ENCODE assay signal across 9 cellular contexts in genomic region chr21:14591882-14592281, GRCh38. TPM values are rescaled to one million over a fixed set of nuclear protein-coding genes. Genes with fewer than 3 reads are reported as not detected.
DNase-seq lines count a peak whose midpoint lies in the region; ATAC-seq and TF ChIP-seq lines count a peak whose summit lies in the region.
"Had no signal": no experiment of that assay in that cellular context is flagged by ENCODE, and none has a peak within 500 bp of the region (broad histone marks: within the 10 kb centered on the region; RNA-seq: fewer than 3 reads in every experiment).

No MANE protein-coding gene starts in this region.

- DNase-seq in stimulated activated CD4-positive, alpha-beta T cell treated with anti-CD3 and anti-CD28 coated beads, Interleukin-4, amount 100 ng/mL, for 24 hours, result peak; percentile 15
- DNase-seq in stimulated activated CD4-positive, alpha-beta T cell treated with anti-CD3 and anti-CD28 coated beads, Interleukin-15, amount 100 ng/mL, for 24 hours, result no peak
- no peak for DNase-seq in activated T-helper 2 cell treated with anti-CD3 and anti-CD28 coated beads, Interferon-gamma antibody, Interleukin-2, Interleukin-4, amounts not matched to agents 10 μg/mL and 5 μg/mL and 100 μg/mL, durations not matched to agents 14 hours and 24 hours and 36 hours (ENCODE audit: low spot score)
- peak; percentile 74 for DNase-seq in left lobe of liver (ENCODE audit: low spot score)
- DNase-seq in suprapubic skin (ENCODE audit: low spot score in 2 of 2), result no peak
- DNase-seq in neural progenitor cell (ENCODE audit: low spot score), result no peak
- no peak for DNase-seq in stimulated activated CD4-positive, alpha-beta T cell treated with anti-CD3 and anti-CD28 coated beads, Interleukin-2, amount 100 ng/mL, for 48 hours

- H3K4me2 ChIP-seq in neural progenitor cell, result no peak overlapping the region

- H3F3A ChIP-seq in neural progenitor cell (ENCODE audit: low read depth), result no peaks in the 10 kb centered on the region

- H3K9me3 ChIP-seq in suprapubic skin (no peaks in the 10 kb centered on the region), neural progenitor cell (ENCODE audit: low read depth) (no peaks in the 10 kb centered on the region)

- H3K27me3 ChIP-seq in suprapubic skin (no peaks in the 10 kb centered on the region), neural progenitor cell (no peaks in the 10 kb centered on the region)

- no peaks in the 10 kb centered on the region for H3K4me1 ChIP-seq in suprapubic skin
- H3K4me1 ChIP-seq in neural progenitor cell, result no peaks in the 10 kb centered on the region

- TF ChIP-seq EP300 in suprapubic skin (IDR thresholded peaks at IDR 0.05), result no peak

- H3K27ac ChIP-seq in suprapubic skin, result no peak overlapping the region
- H3K27ac ChIP-seq in neural progenitor cell, result no peak overlapping the region

- H3K79me2 ChIP-seq in neural progenitor cell (ENCODE audit: low read depth), result no peaks in the 10 kb centered on the region

- H3K36me3 Mint-ChIP-seq in activated T-helper 2 cell treated with anti-CD3 and anti-CD28 coated beads, Interferon-gamma antibody, Interleukin-2, Interleukin-4, amounts not matched to agents 10 μg/mL and 5 μg/mL and 100 μg/mL, durations not matched to agents 14 hours and 24 hours and 36 hours (ENCODE audit: low read depth), result peaks cover 40% of the 10 kb centered on the region
- H3K36me3 Mint-ChIP-seq in neural progenitor cell, result no peaks in the 10 kb centered on the region

- ATAC-seq in left lobe of liver, result peak; percentile 97
- ATAC-seq in GM21528 (IDR thresholded peaks at IDR 0.05; ENCODE audit: low FRiP score, unreplicated experiment), result no peak

- H3K4me1 Mint-ChIP-seq in activated T-helper 2 cell treated with anti-CD3 and anti-CD28 coated beads, Interferon-gamma antibody, Interleukin-2, Interleukin-4, amounts not matched to agents 10 μg/mL and 5 μg/mL and 100 μg/mL, durations not matched to agents 14 hours and 24 hours and 36 hours (ENCODE audit: low read depth), result peaks cover 38% of the 10 kb centered on the region
- H3K4me1 Mint-ChIP-seq in neural progenitor cell, result no peaks in the 10 kb centered on the region

- no peaks in the 10 kb centered on the region for H4K20me1 ChIP-seq in neural progenitor cell (ENCODE audit: low read depth)

- no peaks in the 10 kb centered on the region for H3K27me3 Mint-ChIP-seq in activated T-helper 2 cell treated with anti-CD3 and anti-CD28 coated beads, Interferon-gamma antibody, Interleukin-2, Interleukin-4, amounts not matched to agents 10 μg/mL and 5 μg/mL and 100 μg/mL, durations not matched to agents 14 hours and 24 hours and 36 hours (ENCODE audit: low read depth)
- peaks cover 2% of the 10 kb centered on the region for H3K27me3 Mint-ChIP-seq in neural progenitor cell (ENCODE audit: insufficient read depth, low read depth)

- H3K4me3 ChIP-seq in suprapubic skin, result no peak overlapping the region
- H3K4me3 ChIP-seq in neural progenitor cell, result no peak overlapping the region

- H3K9ac ChIP-seq in neural progenitor cell, result no peak overlapping the region

- H3K9me3 Mint-ChIP-seq in activated T-helper 2 cell treated with anti-CD3 and anti-CD28 coated beads, Interferon-gamma antibody, Interleukin-2, Interleukin-4, amounts not matched to agents 10 μg/mL and 5 μg/mL and 100 μg/mL, durations not matched to agents 14 hours and 24 hours and 36 hours, result peaks cover 29% of the 10 kb centered on the region
- H3K9me3 Mint-ChIP-seq in neural progenitor cell, result no peaks in the 10 kb centered on the region

- intact Hi-C loops in activated T-helper 2 cell treated with anti-CD3 and anti-CD28 coated beads, Interferon-gamma antibody, Interleukin-2, Interleukin-4, amounts not matched to agents 10 μg/mL and 5 μg/mL and 100 μg/mL, durations not matched to agents 14 hours and 24 hours and 36 hours (cut with micrococcal nuclease), result loop anchor here (2.0 to 5.0 kb wide), 4 partner anchors 39 to 145 kb away; no protein-coding TSS in a partner anchor

- no peak overlapping the region for H3K4me3 Mint-ChIP-seq in activated T-helper 2 cell treated with anti-CD3 and anti-CD28 coated beads, Interferon-gamma antibody, Interleukin-2, Interleukin-4, amounts not matched to agents 10 μg/mL and 5 μg/mL and 100 μg/mL, durations not matched to agents 14 hours and 24 hours and 36 hours (ENCODE audit: low read depth)
- no peak overlapping the region for H3K4me3 Mint-ChIP-seq in neural progenitor cell
- H3K4me3 Mint-ChIP-seq: neural crest cell had no signal

- TF ChIP-seq CTCF in suprapubic skin (IDR thresholded peaks at IDR 0.05), result no peak
- TF ChIP-seq CTCF in neural progenitor cell (IDR thresholded peaks at IDR 0.05), result no peak

- H2AFZ ChIP-seq in neural progenitor cell (replicated peaks), result no peak overlapping the region

- no peaks in the 10 kb centered on the region for H3K36me3 ChIP-seq in suprapubic skin
- no peaks in the 10 kb centered on the region for H3K36me3 ChIP-seq in neural progenitor cell

- H3K27ac Mint-ChIP-seq in activated T-helper 2 cell treated with anti-CD3 and anti-CD28 coated beads, Interferon-gamma antibody, Interleukin-2, Interleukin-4, amounts not matched to agents 10 μg/mL and 5 μg/mL and 100 μg/mL, durations not matched to agents 14 hours and 24 hours and 36 hours, result peak overlapping the region; percentile 86
- H3K27ac Mint-ChIP-seq in neural progenitor cell, result no peak overlapping the region

- no peak for TF ChIP-seq POLR2A in suprapubic skin (IDR thresholded peaks at IDR 0.05)

- WGBS in suprapubic skin, result 90% methylated on average over 2 of the region's 2 CpGs

RNA-seq across cellular contexts. Expression of gene SAMSN1, which starts 45.8 kb away (rescaled TPM):
- 73.0 and 79.0 TPM in 2 replicates for total RNA-seq in activated T-helper 2 cell treated with anti-CD3 and anti-CD28 coated beads, Interferon-gamma antibody, Interleukin-2, Interleukin-4, amounts not matched to agents 10 μg/mL and 5 μg/mL and 100 μg/mL, durations not matched to agents 14 hours and 24 hours and 36 hours
- 1.6 TPM for total RNA-seq in left lobe of liver
- 1 to 10 TPM in 1 of 4 donors, under 1 TPM in 3; 0.80 to 1.9 (median 0.93) TPM for total RNA-seq in suprapubic skin
- total RNA-seq in neural progenitor cell (ENCODE audit: low replicate concordance), result 1.2 TPM in 1 of 2 replicates, not detected in the other
- total RNA-seq: neural crest cell had no signal

Comparison
In these comparisons a context has a peak if more than half of its experiments do, and no peak if none do; other contexts are left out.
1. DNase-seq: peak in stimulated activated CD4-positive, alpha-beta T cell treated with anti-CD3 and anti-CD28 coated beads, Interleukin-4, amount 100 ng/mL, for 24 hours (single experiment) and left lobe of liver (single experiment); none in stimulated activated CD4-positive, alpha-beta T cell treated with anti-CD3 and anti-CD28 coated beads, Interleukin-15, amount 100 ng/mL, for 24 hours (single experiment), activated T-helper 2 cell treated with anti-CD3 and anti-CD28 coated beads, Interferon-gamma antibody, Interleukin-2, Interleukin-4, amounts not matched to agents 10 μg/mL and 5 μg/mL and 100 μg/mL, durations not matched to agents 14 hours and 24 hours and 36 hours (single experiment), suprapubic skin (0 of 2), neural progenitor cell (single experiment) and stimulated activated CD4-positive, alpha-beta T cell treated with anti-CD3 and anti-CD28 coated beads, Interleukin-2, amount 100 ng/mL, for 48 hours (0 of 2).
2. RNA of gene SAMSN1, which starts 45.8 kb away (total RNA-seq): 73.0 to 79.0 TPM in activated T-helper 2 cell treated with anti-CD3 and anti-CD28 coated beads, Interferon-gamma antibody, Interleukin-2, Interleukin-4, amounts not matched to agents 10 μg/mL and 5 μg/mL and 100 μg/mL, durations not matched to agents 14 hours and 24 hours and 36 hours; 1.6 TPM in left lobe of liver (single experiment), 1.2 TPM in neural progenitor cell and 0.80 to 1.9 TPM in suprapubic skin; every median in the first group is over 10 times any median in the second.